Comparison of ENCODE assay signal across 15 cellular contexts in the genomic region with DNA sequence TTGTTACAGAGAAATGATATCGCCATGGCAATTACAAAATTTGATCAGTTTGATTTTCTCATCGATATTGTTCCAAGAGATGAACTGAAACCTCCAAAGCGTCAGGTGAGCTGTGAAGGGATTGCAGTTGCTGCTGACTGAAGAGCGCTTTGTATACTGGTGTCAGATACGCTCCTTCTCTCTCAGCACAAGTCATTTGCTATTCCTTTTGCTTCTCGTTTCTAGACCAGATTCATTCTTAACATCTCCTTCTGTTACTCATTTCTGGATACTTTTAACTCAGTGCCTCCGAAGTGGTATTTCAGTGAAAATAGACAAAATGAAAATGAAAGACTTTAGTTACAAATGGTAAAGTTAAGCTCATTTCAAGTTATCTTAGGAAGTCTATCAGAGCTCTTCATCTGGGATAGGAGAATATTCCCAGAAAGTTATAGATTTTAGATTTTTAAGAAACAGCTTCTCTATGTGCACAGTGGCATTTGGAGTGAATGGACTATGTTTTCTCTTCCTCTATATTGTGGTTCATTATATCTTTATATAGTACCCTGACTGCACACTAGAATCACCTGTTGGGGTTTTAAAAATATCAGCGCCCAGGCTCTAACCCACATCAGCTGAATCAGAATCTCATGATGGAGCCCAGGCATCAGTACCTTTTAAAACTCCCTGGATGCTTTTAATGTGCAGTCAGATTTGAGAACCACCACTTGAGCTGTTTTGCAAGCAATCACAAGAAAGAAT. TPM values are rescaled to one million over a fixed set of nuclear protein-coding genes. Genes with fewer than 3 reads are reported as not detected.
DNase-seq lines count a peak whose midpoint lies in the region; ATAC-seq, FAIRE-seq and TF ChIP-seq lines count a peak whose summit lies in the region.
"Had no signal": no experiment of that assay in that cellular context is flagged by ENCODE, and none has a peak within 500 bp of the region (broad histone marks: within the 10 kb centered on the region; RNA-seq: fewer than 3 reads in every experiment).

No MANE protein-coding gene starts in this region.

- TF ChIP-seq POLR2A in GM12891 (IDR thresholded peaks at IDR 0.05; ENCODE audit: low read depth, low read length) = no peak

- H3K4me3 Mint-ChIP-seq in memory B cell (no peak overlapping the region), osteocyte (ENCODE audit: unreplicated experiment) (no peak overlapping the region)

- ATAC-seq in GM19025 (IDR thresholded peaks at IDR 0.05; ENCODE audit: low read depth, unreplicated experiment) (peak; percentile 72), HG03439 (IDR thresholded peaks at IDR 0.05; ENCODE audit: unreplicated experiment) (peak; percentile 43), memory B cell (ENCODE audit: low read depth) (no peak)
- ATAC-seq: left lobe of liver; naive thymus-derived CD4-positive, alpha-beta T cell had no signal

- H3K9me3 Mint-ChIP-seq in memory B cell (no peaks in the 10 kb centered on the region), osteocyte (ENCODE audit: unreplicated experiment) (no peaks in the 10 kb centered on the region)
- H3K9me3 Mint-ChIP-seq: naive thymus-derived CD4-positive, alpha-beta T cell had no signal

- H3K4me1 Mint-ChIP-seq in memory B cell = peaks cover 9% of the 10 kb centered on the region
- peaks cover 19% of the 10 kb centered on the region for H3K4me1 Mint-ChIP-seq in osteocyte (ENCODE audit: unreplicated experiment)

- H3K36me3 Mint-ChIP-seq in memory B cell (peaks cover 35% of the 10 kb centered on the region), osteocyte (ENCODE audit: unreplicated experiment) (peaks cover 66% of the 10 kb centered on the region)

- H3K27me3 Mint-ChIP-seq in memory B cell (no peaks in the 10 kb centered on the region), osteocyte (ENCODE audit: unreplicated experiment) (no peaks in the 10 kb centered on the region)
- H3K27me3 Mint-ChIP-seq: naive thymus-derived CD4-positive, alpha-beta T cell had no signal

- TF ChIP-seq CTCF in osteocyte (IDR thresholded peaks at IDR 0.05) = no peak

- FAIRE-seq in GM12891 (lab: Jason Lieb, UNC) = peak; percentile 92

- DNase-seq in GM12891 (ENCODE audit: insufficient read length, low spot score) (peak; percentile 20), memory B cell (ENCODE audit: low spot score in 2 of 2) (no peak), AML-193 (lab: John Stamatoyannopoulos, UW) (no peak), osteocyte (ENCODE audit: extremely low spot score, unreplicated experiment) (no peak), activated gamma-delta T cell (lab: John Stamatoyannopoulos, UW) (no peak)
- DNase-seq: aorta; hippocampal formation; MM.1S; naive thymus-derived CD4-positive, alpha-beta T cell; NCI-H2081 treated with DMSO at 0.1 percent for 48 hours; SIG-M5; stimulated activated CD4-positive, alpha-beta T cell treated with anti-CD3 and anti-CD28 coated beads, Interleukin-2, amount 100 ng/mL, for 24 hours had no signal

- H3K27ac Mint-ChIP-seq in memory B cell = peak overlapping the region; percentile 91
- no peak overlapping the region for H3K27ac Mint-ChIP-seq in osteocyte (ENCODE audit: unreplicated experiment)

TF ChIP-seq in GM12891, 5 proteins besides CTCF, POLR2A, EP300 and RAD21:
- TF ChIP-seq POU2F2 (IDR thresholded peaks at IDR 0.05; ENCODE audit: low read depth, low read length) = no peak
- 0 out of 2 replicates have a peak, but pooled peaks have one; percentile 9 for TF ChIP-seq SPI1 (IDR thresholded peaks at IDR 0.05; ENCODE audit: low read depth, low read length)
- TF ChIP-seq TAF1 (IDR thresholded peaks at IDR 0.05; ENCODE audit: low read depth, low read length) = no peak
- TF ChIP-seq PAX5 (IDR thresholded peaks at IDR 0.05; ENCODE audit: insufficient read depth, low read length, severe bottlenecking) = no peak
TF ChIP-seq in GM12891: peak in this region for 1.

RNA-seq across cellular contexts. Expression of gene KCNQ4, which starts 30.3 kb away (rescaled TPM):
- polyA plus RNA-seq in GM12891 (2012; ENCODE audit: low read depth, missing spikeins) = 0.71 TPM
- total RNA-seq in osteocyte = 0.51 and 0.63 TPM in 2 replicates
